In the genomic region with DNA sequence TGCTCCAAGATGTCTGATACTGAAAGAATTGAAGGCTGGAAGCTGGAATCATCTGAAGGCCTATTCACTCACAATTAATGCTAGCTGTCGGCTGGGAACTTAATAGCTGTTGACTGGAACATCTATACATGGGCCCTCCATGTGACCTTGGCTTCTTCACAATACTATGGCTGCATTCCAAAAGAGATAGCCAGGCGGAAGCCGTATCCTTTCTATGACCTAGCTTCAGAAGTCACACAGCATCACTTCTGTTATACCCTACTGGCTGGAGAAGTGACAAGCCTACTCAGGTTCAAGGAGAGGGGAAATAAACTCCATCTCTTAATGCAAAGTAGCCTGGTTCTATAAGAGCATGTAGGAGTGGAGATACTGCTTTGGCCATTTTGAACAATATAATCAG, we compare ENCODE assay signal across 19 cellular contexts.
"Had no signal": no experiment of that assay in that cellular context is flagged by ENCODE, and none has a peak within 500 bp of the region (broad histone marks: within the 10 kb centered on the region; RNA-seq: fewer than 3 reads in every experiment).

No MANE protein-coding gene starts in this region.

- ATAC-seq: activated naive CD8-positive, alpha-beta T cell treated with anti-CD3 and anti-CD28 coated beads, Interleukin-2, amount 50 U/mL, for 24 hours; pancreas had no signal

- H3K9me3 ChIP-seq: pancreas, stomach, uterus had no signal

- H3K4me1 ChIP-seq: pancreas, uterus had no signal

- H3K27me3 ChIP-seq: cardiac muscle cell, neural progenitor cell, pancreas, stomach, uterus had no signal

- H2AFZ ChIP-seq: neural progenitor cell had no signal

- H3K36me3 ChIP-seq: cardiac muscle cell, neural progenitor cell, pancreas, stomach, uterus had no signal

- H3K9ac ChIP-seq: neural progenitor cell had no signal

- H3K4me2 ChIP-seq: neural progenitor cell had no signal

- FAIRE-seq: astrocyte, pancreas had no signal

- H3K4me3 ChIP-seq: cardiac muscle cell, coronary artery, neural progenitor cell, pancreas, skin epidermis, stomach, uterus had no signal

- DNase-seq: activated CD4-positive, alpha-beta memory T cell treated with anti-CD3 and anti-CD28 coated beads for 36 hours; activated CD4-positive, CD25-positive, alpha-beta regulatory T cell treated with anti-CD3 and anti-CD28 coated beads, Interleukin-2, amount 50 U/mL, for 72 hours; activated CD8-positive, alpha-beta memory T cell treated with anti-CD3 and anti-CD28 coated beads, Interleukin-2, amount 50 U/mL, for 4 hours; activated naive CD4-positive, alpha-beta T cell treated with Interleukin-2 at 50 U/mL for 16 hours; activated naive CD8-positive, alpha-beta T cell treated with anti-CD3 and anti-CD28 coated beads, Interleukin-2, amount 50 U/mL, for 24 hours; effector memory CD4-positive, alpha-beta T cell; immature natural killer cell; left cardiac atrium; pancreas; stimulated activated CD4-positive, alpha-beta T cell treated with anti-CD3 and anti-CD28 coated beads, Interleukin-4, amount 100 ng/mL, for 4 hours; stomach; T-helper 2 cell; uterus had no signal

- H3K27ac ChIP-seq: cardiac muscle cell, coronary artery, epithelial cell of prostate, neural progenitor cell, pancreas, skin epidermis, stomach, uterus had no signal
